Comparison of ENCODE assay signal across 9 cellular contexts in the genomic region with DNA sequence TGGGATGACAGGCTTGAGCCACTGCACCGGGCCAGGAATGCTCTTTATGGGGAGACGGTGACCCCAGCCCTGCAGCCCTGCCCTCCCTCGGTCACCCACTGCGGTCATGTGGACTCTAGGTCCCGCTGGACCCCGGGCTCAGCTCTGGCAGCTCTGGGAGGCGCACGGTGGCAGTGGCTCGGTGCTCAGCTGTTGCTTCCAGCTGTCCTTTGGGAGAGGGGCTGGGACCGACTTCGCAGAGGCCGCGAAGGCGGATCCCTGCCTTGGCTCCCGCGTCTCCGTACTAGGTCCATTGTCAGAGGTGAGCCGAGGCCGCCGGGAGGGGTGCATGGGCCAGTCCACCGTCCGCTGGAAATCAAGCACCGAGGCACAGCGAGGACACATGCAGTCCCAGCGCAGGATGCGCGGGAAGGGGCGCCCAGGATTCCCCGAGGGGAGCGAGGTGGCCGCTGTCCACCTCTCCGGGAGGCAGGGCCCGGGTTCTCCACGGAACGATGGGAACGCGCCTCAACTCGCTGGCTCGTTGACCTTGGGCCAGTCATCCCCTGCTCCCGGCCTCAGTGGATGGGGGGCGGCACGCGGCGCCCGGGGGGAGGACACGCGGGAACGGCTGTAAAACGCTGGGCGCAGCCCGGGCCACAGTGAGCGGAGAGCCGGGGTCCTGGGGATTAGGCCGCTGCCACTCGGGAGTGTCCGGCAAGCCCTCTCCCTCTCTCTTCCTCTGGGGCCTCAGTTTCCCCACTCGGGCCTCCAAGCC. TPM values are rescaled to one million over a fixed set of nuclear protein-coding genes. Genes with fewer than 3 reads are reported as not detected.
A peak's percentile ranks its signal among the peaks of the same experiment; 100 is the strongest.
DNase-seq lines count a peak whose midpoint lies in the region; ATAC-seq, FAIRE-seq and TF ChIP-seq lines count a peak whose summit lies in the region.
"Had no signal": no experiment of that assay in that cellular context is flagged by ENCODE, and none has a peak within 500 bp of the region (broad histone marks: within the 10 kb centered on the region; RNA-seq: fewer than 3 reads in every experiment).

No MANE protein-coding gene starts in this region.

- TSS peak; percentile 51 for BruUV-seq in GM12878 (replicated peaks; lab: Mats Ljungman, UMichigan)

- H3K4me3 ChIP-seq in GM12878 (peak overlapping the region; percentile 75; the same call in 1 of the 2 replicates), left lung (peak overlapping the region; percentile 79 to 82)

- TF ChIP-seq EP300 in GM12878 (IDR thresholded peaks at IDR 0.05; ENCODE audit: borderline replicate concordance in 1 of 2, control insufficient read depth in 1 of 2, low read depth in 2 of 2, low read length in 2 of 2), result no peak

- SMC1A ChIA-PET in GM12878 (lab: Charles Lee; ENCODE audit: uncharacterized antibody, unreplicated experiment), result no interaction called here

- H3K4me1 ChIP-seq in GM12878 (ENCODE audit: control insufficient read depth, insufficient read depth, low read length) (peaks cover 3% of the 10 kb centered on the region), left lung (peaks cover 17 to 40% of the 10 kb centered on the region in 2 donors)

- no peaks in the 10 kb centered on the region for H3K36me3 Mint-ChIP-seq in T-helper 2 cell treated with Interferon-gamma antibody and Interleukin-4, amounts not matched to agents 5 μg/mL and 100 μg/mL, for 36 hours (ENCODE audit: low read depth)

- H3K79me2 ChIP-seq in GM12878 (ENCODE audit: control insufficient read depth, insufficient read depth, low read length), result no peaks in the 10 kb centered on the region

- no peak for TF ChIP-seq RAD21 in GM12878 (IDR thresholded peaks at IDR 0.05; ENCODE audit: insufficient read depth, low read depth, low read length)

- H3K9me3 ChIP-seq in GM12878 (replicated peaks; ENCODE audit: control insufficient read depth, insufficient read depth, low read length) (no peaks in the 10 kb centered on the region), left lung (no peaks in the 10 kb centered on the region)

- H3K9me3 Mint-ChIP-seq in T-helper 2 cell treated with Interferon-gamma antibody and Interleukin-4, amounts not matched to agents 5 μg/mL and 100 μg/mL, for 36 hours, result no peaks in the 10 kb centered on the region

- RAD21 ChIA-PET in GM12878 (lab: Charles Lee; ENCODE audit: unreplicated experiment), result no interaction called here

- POLR2A ChIA-PET in GM12878 (lab: Charles Lee), result no interaction called here

- H2AFZ ChIP-seq in GM12878 (ENCODE audit: control insufficient read depth, low read depth, low read length), result peak overlapping the region; percentile 66; the same call in 1 of the 2 replicates

- DNase-seq in T-helper 2 cell treated with Interferon-gamma antibody and Interleukin-4, amounts not matched to agents 5 μg/mL and 100 μg/mL, for 36 hours (ENCODE audit: low spot score), result no peak
- no peak for DNase-seq in T-helper 2 cell
- no peak for DNase-seq in GM12878 (ENCODE audit: low read depth, low spot score)
- DNase-seq in left lung, result peak in 1 of 2 donors; percentile 83
- peak in 1 of 49 donors; percentile 66 for DNase-seq in substantia nigra (lab: John Stamatoyannopoulos, UW)
- no peak for DNase-seq in SK-N-DZ (ENCODE audit: low spot score)
- DNase-seq in Ammon's horn (ENCODE audit: low spot score), result no peak

- H3K4me3 Mint-ChIP-seq in T-helper 2 cell treated with Interferon-gamma antibody and Interleukin-4, amounts not matched to agents 5 μg/mL and 100 μg/mL, for 36 hours, result peak overlapping the region; percentile 54

- H4K20me1 ChIP-seq in GM12878 (ENCODE audit: control insufficient read depth, insufficient read depth), result no peaks in the 10 kb centered on the region

- ATAC-seq in GM12878 (no peak), left lung (peak; percentile 3), GM21360 (IDR thresholded peaks at IDR 0.05; ENCODE audit: unreplicated experiment) (no peak)

- no peak for TF ChIP-seq POLR2A in GM12878 (IDR thresholded peaks at IDR 0.05; ENCODE audit: low read depth, low read length)

- no peaks in the 10 kb centered on the region for H3K36me3 ChIP-seq in GM12878 (ENCODE audit: control insufficient read depth in 2 of 2, insufficient read depth in 2 of 2, low read length in 1 of 2)
- peaks cover 0 to 17% of the 10 kb centered on the region in 2 donors for H3K36me3 ChIP-seq in left lung

- CTCF ChIA-PET in GM12878 (lab: Yijun Ruan, JAX), result no interaction called here

- peak overlapping the region; percentile 62; the same call in 1 of the 2 replicates for H3K9ac ChIP-seq in GM12878 (ENCODE audit: control insufficient read depth, insufficient read depth, low read length)

- peak overlapping the region; percentile 83 for H3K4me2 ChIP-seq in GM12878 (ENCODE audit: control insufficient read depth, insufficient read depth)

- H3K27ac ChIP-seq in GM12878 (ENCODE audit: control insufficient read depth, insufficient read depth) (no peak overlapping the region), left lung (peak overlapping the region; percentile 30 to 84), substantia nigra (ENCODE audit: low read depth, low read length, poor library complexity, severe bottlenecking) (peak overlapping the region; percentile 64)
- H3K27ac ChIP-seq: C4-2B had no signal

- in situ Hi-C loops in GM12878 (cut with MboI), result no loop called here

- TF ChIP-seq CTCF in GM12878 (IDR thresholded peaks at IDR 0.05 in 2 of 3, conservative IDR thresholded peaks at IDR 0.05 in 1 of 3; ENCODE audit: control insufficient read depth in 2 of 3, extremely low read depth in 1 of 3, insufficient read depth in 1 of 3, low read depth in 3 of 3, low read length in 3 of 3) (no peak), left lung (IDR thresholded peaks at IDR 0.05) (no peak)

- WGBS in GM12878 (ENCODE audit: insufficient coverage, insufficient replicate concordance, low lambda C conversion rate, missing lambda C conversion rate), result 82% methylated on average over 43 of the region's 57 CpGs

- peaks cover 4% of the 10 kb centered on the region for H3K4me1 Mint-ChIP-seq in T-helper 2 cell treated with Interferon-gamma antibody and Interleukin-4, amounts not matched to agents 5 μg/mL and 100 μg/mL, for 36 hours (ENCODE audit: low read depth)

- intact Hi-C loops in GM12878 (cut with micrococcal nuclease; ENCODE audit: unreplicated experiment), result no loop called here
- intact Hi-C loops in left lung (cut with DNase I), result no loop called here

- H3K27ac Mint-ChIP-seq in T-helper 2 cell treated with Interferon-gamma antibody and Interleukin-4, amounts not matched to agents 5 μg/mL and 100 μg/mL, for 36 hours, result no peak overlapping the region

- no peaks in the 10 kb centered on the region for H3K27me3 ChIP-seq in GM12878 (replicated peaks in 1 of 2; ENCODE audit: control insufficient read depth in 2 of 2, insufficient read depth in 2 of 2, low read length in 1 of 2)
- H3K27me3 ChIP-seq in left lung, result peaks cover 0 to 20% of the 10 kb centered on the region in 2 donors

- FAIRE-seq in GM12878 (lab: Jason Lieb, UNC), result no peak

- H3K27me3 Mint-ChIP-seq in T-helper 2 cell treated with Interferon-gamma antibody and Interleukin-4, amounts not matched to agents 5 μg/mL and 100 μg/mL, for 36 hours (ENCODE audit: low read depth), result peaks cover 13% of the 10 kb centered on the region

RNA-seq across cellular contexts. Expression of a gene that starts 0.7 kb away (rescaled TPM):
- total RNA-seq in GM12878 (2013; cell fraction: nucleolus; rRNA removed), result 19.1 and 27.5 TPM in 2 replicates
- total RNA-seq in GM12878 (2014; rRNA removed) (0.68 and 1.5 TPM in 2 replicates), GM12878 (2014; rRNA removed; fragmentation: Illumina TruSeq; extraction: Trizol) (0.45 and 0.74 TPM in 2 replicates), GM12878 (2021) (1.3 and 1.4 TPM in 2 replicates), left lung (10 to 100 TPM; 22.2 to 45.1 TPM)
- 0.30 TPM for polyA plus RNA-seq in GM12878 (2011; ENCODE audit: low read depth)
- polyA plus RNA-seq in GM12878 (2011; rRNA removed) (0.59 and 1.8 TPM in 2 replicates), GM12878 (2014; fragmentation: Illumina TruSeq; extraction: Trizol) (0.33 and 0.53 TPM in 2 replicates), GM12878 (2014; fragmentation: Nextera tagmentation; extraction: Ambion mirVana) (under 1 TPM; 0.08 to 0.11 TPM), GM12878 (2014; rRNA removed) (1.4 and 1.9 TPM in 2 replicates), GM12878 (2016; fragmentation: Nextera tagmentation; extraction: Ambion mirVana) (under 1 TPM; 0.12 to 0.28 TPM)
- 1.8 and 2.2 TPM in 2 replicates for polyA plus RNA-seq in GM12878 (2011; cell fraction: cytosol; rRNA removed)
- polyA plus RNA-seq in GM12878 (2011; cell fraction: nucleus; rRNA removed), result 5.1 and 5.4 TPM in 2 replicates
- polyA plus RNA-seq in GM12878 (2012), result 1.1 and 1.6 TPM in 2 replicates
- 3.3 and 4.6 TPM in 2 replicates for polyA minus RNA-seq in GM12878 (2011; rRNA and poly(A)+ RNA removed)
- polyA minus RNA-seq in GM12878 (2011; cell fraction: cytosol; rRNA and poly(A)+ RNA removed), result 1.5 and 2.1 TPM in 2 replicates
- polyA minus RNA-seq in GM12878 (2011; cell fraction: nucleus; rRNA and poly(A)+ RNA removed), result 4.8 and 6.5 TPM in 2 replicates
- polyA plus RNA-seq in SK-N-DZ (2014; cell fraction: cytosol; rRNA removed), result 2.5 and 5.4 TPM in 2 replicates
- polyA plus RNA-seq in SK-N-DZ (2014; cell fraction: nucleus; rRNA removed), result 6.9 and 7.7 TPM in 2 replicates

RNA-seq across cellular contexts. Expression of a gene that starts 41.9 kb away (rescaled TPM):
- total RNA-seq in GM12878 (2013; cell fraction: nucleolus; rRNA removed), result 87.1 and 89.7 TPM in 2 replicates
- total RNA-seq in GM12878 (2014; rRNA removed), result 29.7 and 34.1 TPM in 2 replicates
- total RNA-seq in GM12878 (2014; rRNA removed; fragmentation: Illumina TruSeq; extraction: Trizol), result 17.4 and 19.3 TPM in 2 replicates
- total RNA-seq in GM12878 (2021), result 30.1 and 33.3 TPM in 2 replicates
- polyA plus RNA-seq in GM12878 (2011; ENCODE audit: low read depth), result 15.0 TPM
- 33.7 and 48.6 TPM in 2 replicates for polyA plus RNA-seq in GM12878 (2011; rRNA removed)
- 56.3 and 59.0 TPM in 2 replicates for polyA plus RNA-seq in GM12878 (2011; cell fraction: cytosol; rRNA removed)
- 264 and 316 TPM in 2 replicates for polyA plus RNA-seq in GM12878 (2011; cell fraction: nucleus; rRNA removed)
- 22.6 and 37.4 TPM in 2 replicates for polyA plus RNA-seq in GM12878 (2012)
- polyA plus RNA-seq in GM12878 (2014; fragmentation: Illumina TruSeq; extraction: Trizol), result 8.4 and 23.1 TPM in 2 replicates
- polyA plus RNA-seq in GM12878 (2014; fragmentation: Nextera tagmentation; extraction: Ambion mirVana), result 1 to 10 TPM; 1.3 to 2.0 TPM
- polyA plus RNA-seq in GM12878 (2014; rRNA removed), result 43.7 and 49.3 TPM in 2 replicates
- polyA plus RNA-seq in GM12878 (2016; fragmentation: Nextera tagmentation; extraction: Ambion mirVana), result 10 to 100 TPM in 1 of 2 experiments, 1 to 10 TPM in 1; 7.6 to 13.3 TPM
- 22.2 and 36.1 TPM in 2 replicates for polyA minus RNA-seq in GM12878 (2011; rRNA and poly(A)+ RNA removed)
- 9.8 and 20.6 TPM in 2 replicates for polyA minus RNA-seq in GM12878 (2011; cell fraction: cytosol; rRNA and poly(A)+ RNA removed)
- polyA minus RNA-seq in GM12878 (2011; cell fraction: nucleus; rRNA and poly(A)+ RNA removed), result 38.2 and 39.3 TPM in 2 replicates
- total RNA-seq in left lung, result 10 to 100 TPM; 56.4 to 58.9 TPM
- 211 and 229 TPM in 2 replicates for polyA plus RNA-seq in SK-N-DZ (2014; cell fraction: cytosol; rRNA removed)
- polyA plus RNA-seq in SK-N-DZ (2014; cell fraction: nucleus; rRNA removed), result 616 and 634 TPM in 2 replicates

RNA-seq across cellular contexts. Expression of a gene that starts 46.1 kb away (rescaled TPM):
- not detected in 2 replicates for total RNA-seq in GM12878 (2013; cell fraction: nucleolus; rRNA removed)
- total RNA-seq in GM12878 (2014; rRNA removed) (not detected in 2 replicates), GM12878 (2014; rRNA removed; fragmentation: Illumina TruSeq; extraction: Trizol) (not detected in 2 replicates), GM12878 (2021) (not detected in 2 replicates), left lung (not detected)
- not detected for polyA plus RNA-seq in GM12878 (2011; ENCODE audit: low read depth)
- polyA plus RNA-seq in GM12878 (2011; rRNA removed) (not detected in 2 replicates), GM12878 (2014; fragmentation: Illumina TruSeq; extraction: Trizol) (not detected in 2 replicates), GM12878 (2014; fragmentation: Nextera tagmentation; extraction: Ambion mirVana) (not detected), GM12878 (2014; rRNA removed) (not detected in 2 replicates), GM12878 (2016; fragmentation: Nextera tagmentation; extraction: Ambion mirVana) (not detected)
- not detected in 2 replicates for polyA plus RNA-seq in GM12878 (2011; cell fraction: cytosol; rRNA removed)
- polyA plus RNA-seq in GM12878 (2011; cell fraction: nucleus; rRNA removed), result not detected in 2 replicates
- not detected in 2 replicates for polyA plus RNA-seq in GM12878 (2012)
- polyA minus RNA-seq in GM12878 (2011; rRNA and poly(A)+ RNA removed), result not detected in 2 replicates
- polyA minus RNA-seq in GM12878 (2011; cell fraction: cytosol; rRNA and poly(A)+ RNA removed), result not detected in 2 replicates
- not detected in 2 replicates for polyA minus RNA-seq in GM12878 (2011; cell fraction: nucleus; rRNA and poly(A)+ RNA removed)
- not detected in 2 replicates for polyA plus RNA-seq in SK-N-DZ (2014; cell fraction: cytosol; rRNA removed)
- not detected in 2 replicates for polyA plus RNA-seq in SK-N-DZ (2014; cell fraction: nucleus; rRNA removed)
